Comparison of ENCODE assay signal across 1 cellular context in genomic region chr16:22359679-22360078, GRCh38.
TF ChIP-seq lines count a peak whose summit lies in the region.

No MANE protein-coding gene starts in this region.

TF ChIP-seq in WTC11, 78 proteins besides CTCF, POLR2A, EP300 and RAD21 (continued from another document):
- TF ChIP-seq, protein P1, sequence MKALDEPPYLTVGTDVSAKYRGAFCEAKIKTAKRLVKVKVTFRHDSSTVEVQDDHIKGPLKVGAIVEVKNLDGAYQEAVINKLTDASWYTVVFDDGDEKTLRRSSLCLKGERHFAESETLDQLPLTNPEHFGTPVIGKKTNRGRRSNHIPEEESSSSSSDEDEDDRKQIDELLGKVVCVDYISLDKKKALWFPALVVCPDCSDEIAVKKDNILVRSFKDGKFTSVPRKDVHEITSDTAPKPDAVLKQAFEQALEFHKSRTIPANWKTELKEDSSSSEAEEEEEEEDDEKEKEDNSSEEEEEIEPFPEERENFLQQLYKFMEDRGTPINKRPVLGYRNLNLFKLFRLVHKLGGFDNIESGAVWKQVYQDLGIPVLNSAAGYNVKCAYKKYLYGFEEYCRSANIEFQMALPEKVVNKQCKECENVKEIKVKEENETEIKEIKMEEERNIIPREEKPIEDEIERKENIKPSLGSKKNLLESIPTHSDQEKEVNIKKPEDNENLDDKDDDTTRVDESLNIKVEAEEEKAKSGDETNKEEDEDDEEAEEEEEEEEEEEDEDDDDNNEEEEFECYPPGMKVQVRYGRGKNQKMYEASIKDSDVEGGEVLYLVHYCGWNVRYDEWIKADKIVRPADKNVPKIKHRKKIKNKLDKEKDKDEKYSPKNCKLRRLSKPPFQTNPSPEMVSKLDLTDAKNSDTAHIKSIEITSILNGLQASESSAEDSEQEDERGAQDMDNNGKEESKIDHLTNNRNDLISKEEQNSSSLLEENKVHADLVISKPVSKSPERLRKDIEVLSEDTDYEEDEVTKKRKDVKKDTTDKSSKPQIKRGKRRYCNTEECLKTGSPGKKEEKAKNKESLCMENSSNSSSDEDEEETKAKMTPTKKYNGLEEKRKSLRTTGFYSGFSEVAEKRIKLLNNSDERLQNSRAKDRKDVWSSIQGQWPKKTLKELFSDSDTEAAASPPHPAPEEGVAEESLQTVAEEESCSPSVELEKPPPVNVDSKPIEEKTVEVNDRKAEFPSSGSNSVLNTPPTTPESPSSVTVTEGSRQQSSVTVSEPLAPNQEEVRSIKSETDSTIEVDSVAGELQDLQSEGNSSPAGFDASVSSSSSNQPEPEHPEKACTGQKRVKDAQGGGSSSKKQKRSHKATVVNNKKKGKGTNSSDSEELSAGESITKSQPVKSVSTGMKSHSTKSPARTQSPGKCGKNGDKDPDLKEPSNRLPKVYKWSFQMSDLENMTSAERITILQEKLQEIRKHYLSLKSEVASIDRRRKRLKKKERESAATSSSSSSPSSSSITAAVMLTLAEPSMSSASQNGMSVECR (CRISPR knock-in tag; IDR thresholded peaks at IDR 0.05; ENCODE audit: borderline replicate concordance), result no peak
- no peak for TF ChIP-seq SMAD3 (CRISPR knock-in tag; IDR thresholded peaks at IDR 0.05; ENCODE audit: borderline replicate concordance)
- no peak for TF ChIP-seq TEAD1 (CRISPR knock-in tag; IDR thresholded peaks at IDR 0.05)
- TF ChIP-seq, protein P2, sequence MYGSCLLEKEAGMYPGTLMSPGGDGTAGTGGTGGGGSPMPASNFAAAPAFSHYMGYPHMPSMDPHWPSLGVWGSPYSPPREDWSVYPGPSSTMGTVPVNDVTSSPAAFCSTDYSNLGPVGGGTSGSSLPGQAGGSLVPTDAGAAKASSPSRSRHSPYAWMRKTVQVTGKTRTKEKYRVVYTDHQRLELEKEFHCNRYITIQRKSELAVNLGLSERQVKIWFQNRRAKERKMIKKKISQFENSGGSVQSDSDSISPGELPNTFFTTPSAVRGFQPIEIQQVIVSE (CRISPR knock-in tag; IDR thresholded peaks at IDR 0.05; ENCODE audit: borderline replicate concordance), result no peak
- no peak for TF ChIP-seq E2F4 (CRISPR knock-in tag; IDR thresholded peaks at IDR 0.05; ENCODE audit: borderline replicate concordance, low read depth)
- no peak for TF ChIP-seq ZNF138 (CRISPR knock-in tag; conservative IDR thresholded peaks at IDR 0.05)
- no peak for TF ChIP-seq HMGXB4 (CRISPR knock-in tag; IDR thresholded peaks at IDR 0.05)
- TF ChIP-seq USF2 (CRISPR knock-in tag; IDR thresholded peaks at IDR 0.05), result no peak
